Comparison of ENCODE assay signal across 8 cellular contexts in genomic region chr5:76641514-76642120, GRCh38. TPM values are rescaled to one million over a fixed set of nuclear protein-coding genes. Genes with fewer than 3 reads are reported as not detected.
DNase-seq lines count a peak whose midpoint lies in the region; ATAC-seq, FAIRE-seq and TF ChIP-seq lines count a peak whose summit lies in the region.

No MANE protein-coding gene starts in this region.

- H3K9me3 ChIP-seq in heart right ventricle (no peaks in the 10 kb centered on the region), suprapubic skin (no peaks in the 10 kb centered on the region)

- H3K27ac Mint-ChIP-seq in natural killer cell treated with Interleukin-12 subunit alpha and Interleukin-12 subunit beta and Interleukin-15 and Interleukin-18, amount 100 ng/mL, for 72 hours, result peak overlapping the region; percentile 40 to 67

- H3K4me3 ChIP-seq in heart right ventricle (no peak overlapping the region), suprapubic skin (no peak overlapping the region)

- 8 to 11% methylated on average over 1 of the region's 1 CpG for WGBS in heart right ventricle, 2 donors
- 24% methylated on average over 1 of the region's 1 CpG for WGBS in suprapubic skin

- no peaks in the 10 kb centered on the region for H3K9me3 Mint-ChIP-seq in natural killer cell treated with Interleukin-12 subunit alpha and Interleukin-12 subunit beta and Interleukin-15 and Interleukin-18, amount 100 ng/mL, for 72 hours

- ATAC-seq in heart right ventricle, result peak in 3 of 8 donors; percentile 38 to 57 (median 54)
- ATAC-seq in Right ventricle myocardium superior (ENCODE audit: poor library complexity), result no peak
- ATAC-seq in natural killer cell treated with Interleukin-12 subunit alpha and Interleukin-12 subunit beta and Interleukin-15 and Interleukin-18, amount 100 ng/mL, for 72 hours, result peak; percentile 48 to 65
- no peak for ATAC-seq in HG02870 (IDR thresholded peaks at IDR 0.05; ENCODE audit: unreplicated experiment)

- H3K27ac ChIP-seq in heart right ventricle, result no peak overlapping the region
- no peak overlapping the region for H3K27ac ChIP-seq in suprapubic skin

- H3K36me3 ChIP-seq in heart right ventricle, result peaks cover 0 to 32% (median 0%) of the 10 kb centered on the region in 9 donors
- no peaks in the 10 kb centered on the region for H3K36me3 ChIP-seq in suprapubic skin

- peaks cover 22% of the 10 kb centered on the region for H3K36me3 Mint-ChIP-seq in natural killer cell treated with Interleukin-12 subunit alpha and Interleukin-12 subunit beta and Interleukin-15 and Interleukin-18, amount 100 ng/mL, for 72 hours

- H3K27me3 Mint-ChIP-seq in natural killer cell treated with Interleukin-12 subunit alpha and Interleukin-12 subunit beta and Interleukin-15 and Interleukin-18, amount 100 ng/mL, for 72 hours, result no peaks in the 10 kb centered on the region

- TF ChIP-seq POLR2A in suprapubic skin (IDR thresholded peaks at IDR 0.05), result no peak

- H3K4me1 ChIP-seq in heart right ventricle (peaks cover 0 to 14% (median 0%) of the 10 kb centered on the region in 9 donors), suprapubic skin (no peaks in the 10 kb centered on the region)

- DNase-seq in heart right ventricle (peak in 1 of 2 donors; percentile 70), Right ventricle myocardium superior (no peak), NOMO-1 treated with DMSO at 0.1 percent for 48 hours (lab: John Stamatoyannopoulos, UW; ENCODE audit: unreplicated experiment) (peak; percentile 39), suprapubic skin (ENCODE audit: low spot score in 2 of 2) (peak in 1 of 2 donors; percentile 63)
- peak; percentile 29 for DNase-seq in activated CD8-positive, alpha-beta memory T cell treated with anti-CD3 and anti-CD28 coated beads for 4 hours (ENCODE audit: low read depth in 2 of 2)
- peak; percentile 73 for DNase-seq in natural killer cell treated with Interleukin-12 subunit alpha and Interleukin-12 subunit beta and Interleukin-15 and Interleukin-18, amount 100 ng/mL, for 72 hours (ENCODE audit: low spot score)

- peaks cover 19 to 27% of the 10 kb centered on the region in 2 donors for H3K4me1 Mint-ChIP-seq in natural killer cell treated with Interleukin-12 subunit alpha and Interleukin-12 subunit beta and Interleukin-15 and Interleukin-18, amount 100 ng/mL, for 72 hours (ENCODE audit: low read depth in 2 of 2)

- intact Hi-C loops in heart right ventricle (cut with DNase I) (loop anchor here in 6 of 10 donors (1.0 to 10.0 kb wide), 4 partner anchors 39 to 133 kb away; no protein-coding TSS in a partner anchor), Right ventricle myocardium superior (cut with DNase I) (no loop called here)

- FAIRE-seq in endometrium (lab: Jason Lieb, UNC), result peak; percentile 60

- TF ChIP-seq CTCF in heart right ventricle (IDR thresholded peaks at IDR 0.05) (peak; percentile 24 to 79 (median 70)), suprapubic skin (IDR thresholded peaks at IDR 0.05) (peak; percentile 49 to 56)

- H3K4me3 Mint-ChIP-seq in natural killer cell treated with Interleukin-12 subunit alpha and Interleukin-12 subunit beta and Interleukin-15 and Interleukin-18, amount 100 ng/mL, for 72 hours, result no peak overlapping the region

- no peak for TF ChIP-seq EP300 in suprapubic skin (IDR thresholded peaks at IDR 0.05)

- H3K27me3 ChIP-seq in heart right ventricle, result no peaks in the 10 kb centered on the region
- H3K27me3 ChIP-seq in suprapubic skin, result no peaks in the 10 kb centered on the region

RNA-seq across cellular contexts. Expression of gene F2RL2, which starts 18.4 kb away (rescaled TPM):
- 1 to 10 TPM in 2 of 10 donors, under 1 TPM in 8; 0.12 to 1.5 (median 0.45) TPM for total RNA-seq in heart right ventricle
- polyA plus RNA-seq in heart right ventricle, result under 1 TPM; 0.15 to 0.30 TPM
- 0.13 TPM for total RNA-seq in Right ventricle myocardium superior
- total RNA-seq in natural killer cell treated with Interleukin-12 subunit alpha and Interleukin-12 subunit beta and Interleukin-15 and Interleukin-18, amount 100 ng/mL, for 72 hours, result not detected
- total RNA-seq in suprapubic skin, result 1 to 10 TPM in 2 of 4 donors, under 1 TPM in 2; 0.79 to 1.9 (median 1.0) TPM

Comparison
In these comparisons a context has a peak if more than half of its experiments do, and no peak if none do; other contexts are left out.
1. ATAC-seq: peak in natural killer cell treated with Interleukin-12 subunit alpha and Interleukin-12 subunit beta and Interleukin-15 and Interleukin-18, amount 100 ng/mL, for 72 hours (2 of 2); none in Right ventricle myocardium superior (single experiment) and HG02870 (single experiment).